14 cellular contexts compared by ENCODE assay signal in genomic region chr20:19773471-19773870, GRCh38. TPM values are rescaled to one million over a fixed set of nuclear protein-coding genes. Genes with fewer than 3 reads are reported as not detected.
DNase-seq lines count a peak whose midpoint lies in the region; ATAC-seq and TF ChIP-seq lines count a peak whose summit lies in the region.
"Had no signal": no experiment of that assay in that cellular context is flagged by ENCODE, and none has a peak within 500 bp of the region (broad histone marks: within the 10 kb centered on the region; RNA-seq: fewer than 3 reads in every experiment).

No MANE protein-coding gene starts in this region.

- no peaks in the 10 kb centered on the region for H3K27me3 Mint-ChIP-seq in mesothelial cell of epicardium (ENCODE audit: low read depth)

- no peak for TF ChIP-seq EP300 in Ishikawa (IDR thresholded peaks at IDR 0.05; ENCODE audit: borderline replicate concordance)

- no peak overlapping the region for H3K4me3 ChIP-seq in right cardiac atrium (ENCODE audit: low read length)
- H3K4me3 ChIP-seq: K562 had no signal

- TF ChIP-seq RAD21 in Ishikawa (IDR thresholded peaks at IDR 0.05; ENCODE audit: low read depth) = no peak

- DNase-seq in right cardiac atrium (no peak), cardiac septum (ENCODE audit: low spot score) (no peak), mesothelial cell of epicardium (ENCODE audit: low spot score in 2 of 2, unreplicated experiment in 2 of 2) (no peak), inferior parietal cortex (ENCODE audit: extremely low spot score) (no peak)
- DNase-seq: CD8-positive, alpha-beta T cell; COR-L47; DND-41; GDM1 had no signal

- H3K4me1 Mint-ChIP-seq in mesothelial cell of epicardium = peaks cover 58% of the 10 kb centered on the region

- intact Hi-C loops in right cardiac atrium (cut with DNase I) (no loop called here), cardiac septum (cut with DNase I) (no loop called here)

- no peaks in the 10 kb centered on the region for H3K27me3 ChIP-seq in right cardiac atrium (ENCODE audit: control insufficient read depth, insufficient read depth)

- 91% methylated on average over 4 of the region's 4 CpGs for WGBS in right cardiac atrium

- H3K9me3 ChIP-seq in right cardiac atrium (ENCODE audit: control insufficient read depth, low read length) = no peaks in the 10 kb centered on the region

- no peak overlapping the region for H3K4me3 Mint-ChIP-seq in mesothelial cell of epicardium
- H3K4me3 Mint-ChIP-seq: CD14-positive monocyte; CD8-positive, alpha-beta T cell had no signal

- ATAC-seq in right cardiac atrium (no peak), HG03135 (IDR thresholded peaks at IDR 0.05; ENCODE audit: unreplicated experiment) (no peak), GM18502 (IDR thresholded peaks at IDR 0.05; ENCODE audit: poor library complexity, unreplicated experiment) (no peak)
- ATAC-seq: CD8-positive, alpha-beta T cell; HepG2; K562 had no signal

- H3K27ac Mint-ChIP-seq in mesothelial cell of epicardium = peak overlapping the region; percentile 92
- H3K27ac Mint-ChIP-seq: CD14-positive monocyte; CD8-positive, alpha-beta T cell had no signal

- no peaks in the 10 kb centered on the region for H3K36me3 Mint-ChIP-seq in mesothelial cell of epicardium
- H3K36me3 Mint-ChIP-seq: CD8-positive, alpha-beta T cell had no signal

- no peak for TF ChIP-seq CTCF in mesothelial cell of epicardium (IDR thresholded peaks at IDR 0.05; ENCODE audit: unreplicated experiment)

- peaks cover 24% of the 10 kb centered on the region for H3K4me1 ChIP-seq in right cardiac atrium (ENCODE audit: control insufficient read depth, insufficient read depth, low read length)

- H3K27ac ChIP-seq in right cardiac atrium (ENCODE audit: low read length) = peak overlapping the region; percentile 38

- H3K9me3 Mint-ChIP-seq in mesothelial cell of epicardium = no peaks in the 10 kb centered on the region
- H3K9me3 Mint-ChIP-seq: CD14-positive monocyte; CD8-positive, alpha-beta T cell had no signal

TF ChIP-seq in Ishikawa, 13 proteins besides CTCF, POLR2A, EP300 and RAD21:
- TF ChIP-seq ZBTB7A (IDR thresholded peaks at IDR 0.05; ENCODE audit: low read depth) = no peak
- TF ChIP-seq, protein P1, sequence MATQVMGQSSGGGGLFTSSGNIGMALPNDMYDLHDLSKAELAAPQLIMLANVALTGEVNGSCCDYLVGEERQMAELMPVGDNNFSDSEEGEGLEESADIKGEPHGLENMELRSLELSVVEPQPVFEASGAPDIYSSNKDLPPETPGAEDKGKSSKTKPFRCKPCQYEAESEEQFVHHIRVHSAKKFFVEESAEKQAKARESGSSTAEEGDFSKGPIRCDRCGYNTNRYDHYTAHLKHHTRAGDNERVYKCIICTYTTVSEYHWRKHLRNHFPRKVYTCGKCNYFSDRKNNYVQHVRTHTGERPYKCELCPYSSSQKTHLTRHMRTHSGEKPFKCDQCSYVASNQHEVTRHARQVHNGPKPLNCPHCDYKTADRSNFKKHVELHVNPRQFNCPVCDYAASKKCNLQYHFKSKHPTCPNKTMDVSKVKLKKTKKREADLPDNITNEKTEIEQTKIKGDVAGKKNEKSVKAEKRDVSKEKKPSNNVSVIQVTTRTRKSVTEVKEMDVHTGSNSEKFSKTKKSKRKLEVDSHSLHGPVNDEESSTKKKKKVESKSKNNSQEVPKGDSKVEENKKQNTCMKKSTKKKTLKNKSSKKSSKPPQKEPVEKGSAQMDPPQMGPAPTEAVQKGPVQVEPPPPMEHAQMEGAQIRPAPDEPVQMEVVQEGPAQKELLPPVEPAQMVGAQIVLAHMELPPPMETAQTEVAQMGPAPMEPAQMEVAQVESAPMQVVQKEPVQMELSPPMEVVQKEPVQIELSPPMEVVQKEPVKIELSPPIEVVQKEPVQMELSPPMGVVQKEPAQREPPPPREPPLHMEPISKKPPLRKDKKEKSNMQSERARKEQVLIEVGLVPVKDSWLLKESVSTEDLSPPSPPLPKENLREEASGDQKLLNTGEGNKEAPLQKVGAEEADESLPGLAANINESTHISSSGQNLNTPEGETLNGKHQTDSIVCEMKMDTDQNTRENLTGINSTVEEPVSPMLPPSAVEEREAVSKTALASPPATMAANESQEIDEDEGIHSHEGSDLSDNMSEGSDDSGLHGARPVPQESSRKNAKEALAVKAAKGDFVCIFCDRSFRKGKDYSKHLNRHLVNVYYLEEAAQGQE (IDR thresholded peaks at IDR 0.05; ENCODE audit: low read depth) = peak; percentile 56; the same call in 1 of the 2 replicates
- no peak for TF ChIP-seq MAX (IDR thresholded peaks at IDR 0.05)

RNA-seq across cellular contexts. Expression of gene RIN2, which starts 15.4 kb away (rescaled TPM):
- total RNA-seq in right cardiac atrium (10 to 100 TPM; 47.8 to 70.9 (median 60.3) TPM), cardiac septum (63.9 TPM), mesothelial cell of epicardium (57.9 to 63.1 TPM (median 59.4 TPM) in 3 replicates)
- polyA plus RNA-seq in right cardiac atrium = 16.8 TPM
- total RNA-seq: CD8-positive, alpha-beta T cell had no signal
- polyA plus RNA-seq: K562 had no signal
